ENCODE assay signal across 32 cellular contexts in genomic region chr7:148607151-148607661, GRCh38. TPM values are rescaled to one million over a fixed set of nuclear protein-coding genes. Genes with fewer than 3 reads are reported as not detected.
DNase-seq lines count a peak whose midpoint lies in the region; TF ChIP-seq lines count a peak whose summit lies in the region.
"Had no signal": no experiment of that assay in that cellular context is flagged by ENCODE, and none has a peak within 500 bp of the region (broad histone marks: within the 10 kb centered on the region; RNA-seq: fewer than 3 reads in every experiment).

No MANE protein-coding gene starts in this region.

- TF ChIP-seq CTCF in H9 (conservative IDR thresholded peaks at IDR 0.05) (no peak), nephron progenitor cell (IDR thresholded peaks at IDR 0.05) (no peak), ovary (IDR thresholded peaks at IDR 0.05) (no peak)

- no peak overlapping the region for H4K5ac ChIP-seq in H9 (ENCODE audit: insufficient read length, low read depth, low read length)

- no peak overlapping the region for H3T11ph ChIP-seq in H9 (ENCODE audit: low read length)

- H3K4me2 ChIP-seq in H9 (ENCODE audit: insufficient read depth, insufficient read length, low read length): peak overlapping the region; percentile 14
- H3K4me2 ChIP-seq: BLaER1 treated with 17β-estradiol and CSF1 and Interleukin-3, amounts not matched to agents 10 nM and 100 nM had no signal

- H2BK120ac ChIP-seq in H9 (ENCODE audit: low read depth, low read length, poor library complexity, severe bottlenecking): no peak overlapping the region

- H3K4me3 ChIP-seq in ovary: no peak overlapping the region
- H3K4me3 ChIP-seq: BLaER1 treated with 17β-estradiol and CSF1 and Interleukin-3, amounts not matched to agents 10 nM and 100 nM; colonic mucosa; esophagus muscularis mucosa; pancreas; vagina had no signal

- H3K4me1 Mint-ChIP-seq in H9 (peaks cover 50 to 54% of the 10 kb centered on the region in 2 experiments), nephron progenitor cell (peaks cover 28% of the 10 kb centered on the region)
- H3K4me1 Mint-ChIP-seq: activated T-helper 17 cell treated with anti-CD3 and anti-CD28 coated beads, Interleukin-2, amount 50 U/mL, for 72 hours; stimulated activated effector memory CD8-positive, alpha-beta T cell treated with anti-CD3 and anti-CD28 coated beads, Interleukin-12 subunit alpha, Interleukin-12 subunit beta, amount 100 ng/mL, for 72 hours had no signal

- H3K18ac ChIP-seq in H9 (ENCODE audit: insufficient read length, low read depth, low read length): no peak overlapping the region

- no peak overlapping the region for H2BK15ac ChIP-seq in H9 (ENCODE audit: low read depth, low read length)

- peaks cover 8 to 14% of the 10 kb centered on the region in 2 experiments for H3K9me3 Mint-ChIP-seq in H9
- peaks cover 23% of the 10 kb centered on the region for H3K9me3 Mint-ChIP-seq in nephron progenitor cell
- H3K9me3 Mint-ChIP-seq: activated naive CD4-positive, alpha-beta T cell treated with anti-CD3 and anti-CD28 coated beads, Interleukin-2, amount 50 U/mL, for 24 hours had no signal

- no peak overlapping the region for H2BK5ac ChIP-seq in H9 (ENCODE audit: insufficient read length, low read length)

- TF ChIP-seq EP300 in ovary (IDR thresholded peaks at IDR 0.05): no peak

- H3K27ac ChIP-seq in H9 (ENCODE audit: insufficient read length, low read depth, low read length) (peak overlapping the region; percentile 74), ovary (no peak overlapping the region)
- H3K27ac ChIP-seq: BLaER1 treated with 17β-estradiol and CSF1 and Interleukin-3, amounts not matched to agents 10 nM and 100 nM; colonic mucosa; esophagus muscularis mucosa; pancreas; vagina had no signal

- H3K4me3 Mint-ChIP-seq in H9 (peak overlapping the region in 1 of 2 experiments; percentile 48; a peak in 1 of 5 replicates), nephron progenitor cell (no peak overlapping the region)
- H3K4me3 Mint-ChIP-seq: activated naive CD4-positive, alpha-beta T cell treated with anti-CD3 and anti-CD28 coated beads, Interleukin-2, amount 50 U/mL, for 24 hours; activated T-helper 17 cell treated with anti-CD3 and anti-CD28 coated beads, Interleukin-2, amount 50 U/mL, for 72 hours; effector memory CD8-positive, alpha-beta T cell; stimulated activated effector memory CD8-positive, alpha-beta T cell treated with anti-CD3 and anti-CD28 coated beads, Interleukin-12 subunit alpha, Interleukin-12 subunit beta, amount 100 ng/mL, for 72 hours had no signal

- no peak overlapping the region for H3K9ac ChIP-seq in H9 (ENCODE audit: extremely low read depth, insufficient read length, low read length)
- H3K9ac ChIP-seq: BLaER1 treated with 17β-estradiol and CSF1 and Interleukin-3, amounts not matched to agents 10 nM and 100 nM had no signal

- H2BK20ac ChIP-seq in H9 (ENCODE audit: low read depth, low read length, poor library complexity, severe bottlenecking): no peak overlapping the region

- TF ChIP-seq POLR2A in ovary (IDR thresholded peaks at IDR 0.05): no peak

- no peaks in the 10 kb centered on the region for H4K20me1 ChIP-seq in H9 (ENCODE audit: control insufficient read depth, insufficient read depth, insufficient read length)
- H4K20me1 ChIP-seq: BLaER1 treated with 17β-estradiol and CSF1 and Interleukin-3, amounts not matched to agents 10 nM and 100 nM had no signal

- H3K36me3 Mint-ChIP-seq in H9 (ENCODE audit: insufficient read depth in 1 of 3, low read depth in 3 of 3): peaks cover 0 to 7% (median 6%) of the 10 kb centered on the region in 3 experiments; a peak in 4 of 7 replicates
- no peaks in the 10 kb centered on the region for H3K36me3 Mint-ChIP-seq in nephron progenitor cell (ENCODE audit: low read depth)
- H3K36me3 Mint-ChIP-seq: activated naive CD4-positive, alpha-beta T cell treated with anti-CD3 and anti-CD28 coated beads, Interleukin-2, amount 50 U/mL, for 24 hours; stimulated activated effector memory CD8-positive, alpha-beta T cell treated with anti-CD3 and anti-CD28 coated beads, Interleukin-12 subunit alpha, Interleukin-12 subunit beta, amount 100 ng/mL, for 72 hours had no signal

- H3K79me2 ChIP-seq in H9 (ENCODE audit: insufficient read depth, low read length): no peaks in the 10 kb centered on the region

- H2AFZ ChIP-seq in H9 (ENCODE audit: low read length): no peak overlapping the region

- no peak overlapping the region for H3K4ac ChIP-seq in H9 (ENCODE audit: low read depth, low read length)

- H3K27me3 Mint-ChIP-seq in H9 (ENCODE audit: low read depth): peaks cover 5% of the 10 kb centered on the region; the same call in 1 of the 2 replicates
- peaks cover 8% of the 10 kb centered on the region for H3K27me3 Mint-ChIP-seq in nephron progenitor cell (ENCODE audit: low read depth, poor library complexity)
- H3K27me3 Mint-ChIP-seq: activated naive CD4-positive, alpha-beta T cell treated with anti-CD3 and anti-CD28 coated beads, Interleukin-2, amount 50 U/mL, for 24 hours; activated T-helper 17 cell treated with anti-CD3 and anti-CD28 coated beads, Interleukin-2, amount 50 U/mL, for 72 hours had no signal

- no peak overlapping the region for H3K14ac ChIP-seq in H9 (ENCODE audit: insufficient read depth, low read length)

- H3K23ac ChIP-seq in H9 (ENCODE audit: insufficient read length, low read depth, low read length): no peak overlapping the region

- no CpG with 5 or more reads among the region's 4 CpGs for WGBS in H9 (ENCODE audit: extremely low coverage, insufficient read length, low lambda C conversion rate)
- WGBS in ovary, 3 donors: 47 to 56% (median 49%) methylated on average over 4 of the region's 4 CpGs

- no peak overlapping the region for H2BK12ac ChIP-seq in H9 (ENCODE audit: insufficient read length, low read depth, low read length)

- no peak overlapping the region for H3K56ac ChIP-seq in H9 (ENCODE audit: insufficient read length, low read depth, low read length)

- intact Hi-C loops in ovary (cut with DNase I): no loop called here

- no peak overlapping the region for H4K8ac ChIP-seq in H9 (replicated peaks; ENCODE audit: insufficient read length, low read depth, low read length)

- no peaks in the 10 kb centered on the region for H3K23me2 ChIP-seq in H9 (ENCODE audit: insufficient read length, low read depth, low read length, poor library complexity, severe bottlenecking)

- H3K27me3 ChIP-seq in H9 (ENCODE audit: insufficient read depth, low read length): no peaks in the 10 kb centered on the region; the same call in 1 of the 2 replicates
- H3K27me3 ChIP-seq in ovary: no peaks in the 10 kb centered on the region
- H3K27me3 ChIP-seq: BLaER1 treated with 17β-estradiol and CSF1 and Interleukin-3, amounts not matched to agents 10 nM and 100 nM; colonic mucosa; pancreas; vagina had no signal

- H3K79me1 ChIP-seq in H9 (ENCODE audit: insufficient read depth, low read depth, low read length, poor library complexity, severe bottlenecking): no peaks in the 10 kb centered on the region

- H3K4me1 ChIP-seq in H9 (ENCODE audit: insufficient read depth, low read length) (peaks cover 3% of the 10 kb centered on the region; the same call in 1 of the 2 replicates), ovary (ENCODE audit: insufficient read depth) (no peaks in the 10 kb centered on the region)
- H3K4me1 ChIP-seq: BLaER1 treated with 17β-estradiol and CSF1 and Interleukin-3, amounts not matched to agents 10 nM and 100 nM; colonic mucosa; pancreas; vagina had no signal

- H3K27ac Mint-ChIP-seq in H9 (peak overlapping the region; percentile 96 to 97 (median 96)), nephron progenitor cell (peak overlapping the region; percentile 78)
- H3K27ac Mint-ChIP-seq: activated naive CD4-positive, alpha-beta T cell treated with anti-CD3 and anti-CD28 coated beads, Interleukin-2, amount 50 U/mL, for 24 hours; activated T-helper 17 cell treated with anti-CD3 and anti-CD28 coated beads, Interleukin-2, amount 50 U/mL, for 72 hours; effector memory CD8-positive, alpha-beta T cell; stimulated activated effector memory CD8-positive, alpha-beta T cell treated with anti-CD3 and anti-CD28 coated beads, Interleukin-12 subunit alpha, Interleukin-12 subunit beta, amount 100 ng/mL, for 72 hours had no signal

- H3K36me3 ChIP-seq in ovary: no peaks in the 10 kb centered on the region
- H3K36me3 ChIP-seq: BLaER1 treated with 17β-estradiol and CSF1 and Interleukin-3, amounts not matched to agents 10 nM and 100 nM; colonic mucosa; esophagus muscularis mucosa; pancreas; vagina had no signal

- DNase-seq in H9: peak; percentile 67
- DNase-seq in SW480 (ENCODE audit: low spot score): peak; percentile 11
- DNase-seq in iPS DF 19.7 (ENCODE audit: low read depth, low spot score): peak; percentile 86
- no peak for DNase-seq in nephron progenitor cell
- DNase-seq in NCI-H2081 (lab: John Stamatoyannopoulos, UW): no peak
- no peak for DNase-seq in superior temporal gyrus (ENCODE audit: extremely low spot score)
- no peak for DNase-seq in ovary
- DNase-seq in DMS79 treated with DMSO at 0.1 percent for 48 hours (lab: John Stamatoyannopoulos, UW): no peak
- DNase-seq: activated CD4-positive, alpha-beta T cell treated with anti-CD3 and anti-CD28 coated beads, Interleukin-2, amount 50 U/mL, for 4 hours; activated CD8-positive, alpha-beta memory T cell treated with anti-CD3 and anti-CD28 coated beads, Interleukin-2, amount 50 U/mL, for 48 hours; Calu3; colonic mucosa; effector memory CD8-positive, alpha-beta T cell; foreskin melanocyte; Karpas-422; NCI-H146; NCI-H2171 treated with DMSO at 0.1 percent for 48 hours; NCI-H526 treated with DMSO at 0.1 percent for 48 hours; pancreas; stimulated activated CD4-positive, alpha-beta T cell treated with anti-CD3 and anti-CD28 coated beads, Interleukin-2, amount 100 ng/mL, for 48 hours had no signal

- no peak overlapping the region for H2AK5ac ChIP-seq in H9 (ENCODE audit: insufficient read length, low read length)

- no peak overlapping the region for H4K91ac ChIP-seq in H9 (ENCODE audit: insufficient read length, low read depth, low read length)

- H3K9me3 ChIP-seq in H9 (ENCODE audit: control insufficient read depth, low read depth, low read length) (no peaks in the 10 kb centered on the region), ovary (peaks cover 0 to 3% of the 10 kb centered on the region in 2 donors)
- H3K9me3 ChIP-seq: colonic mucosa, esophagus muscularis mucosa, pancreas, vagina had no signal

RNA-seq across cellular contexts. Expression of gene C7orf33, which starts 16.6 kb away (rescaled TPM):
- total RNA-seq in H9 (2021): not detected in 2 replicates
- not detected for total RNA-seq in ovary
- not detected for polyA plus RNA-seq in ovary
- total RNA-seq: activated T-helper 17 cell treated with anti-CD3 and anti-CD28 coated beads, Interleukin-2, amount 50 U/mL, for 72 hours; bronchial epithelial cell; Calu3; colonic mucosa; esophagus muscularis mucosa; HT-29; left lobe of liver; mesenteric fat pad; naive thymus-derived CD4-positive, alpha-beta T cell; pancreas; temporal lobe; vagina had no signal
- polyA plus RNA-seq: naive thymus-derived CD4-positive, alpha-beta T cell; pancreas had no signal

Comparison
In these comparisons a context has a peak if more than half of its experiments do, and no peak if none do; other contexts are left out.
1. DNase-seq: peak in H9 (single experiment), SW480 (single experiment) and iPS DF 19.7 (single experiment); none in nephron progenitor cell (single experiment), NCI-H2081 (0 of 2), superior temporal gyrus (single experiment), ovary (0 of 5) and DMS79 treated with DMSO at 0.1 percent for 48 hours (single experiment).